In genomic region chr11:129436573-129436972, GRCh38 we compare ENCODE assay signal across 26 cellular contexts.
DNase-seq lines count a peak whose midpoint lies in the region; ATAC-seq, FAIRE-seq and TF ChIP-seq lines count a peak whose summit lies in the region.
"Had no signal": no experiment of that assay in that cellular context is flagged by ENCODE, and none has a peak within 500 bp of the region (broad histone marks: within the 10 kb centered on the region; RNA-seq: fewer than 3 reads in every experiment).

No MANE protein-coding gene starts in this region.

- no peak for DNase-seq in activated T-cell treated with anti-CD3 and anti-CD28 coated beads, Interleukin-2, amount 50 U/mL, for 72 hours
- no peak for DNase-seq in activated T-cell treated with anti-CD3 and anti-CD28 coated beads, Interleukin-2, amount 50 U/mL, for 48 hours
- DNase-seq in bronchial epithelial cell (ENCODE audit: low read depth) (peak; percentile 84), mesothelial cell of epicardium (ENCODE audit: low spot score in 2 of 2, unreplicated experiment in 2 of 2) (no peak), epidermal melanocyte (ENCODE audit: insufficient read length, low spot score) (no peak), dorsolateral prefrontal cortex (no peak), T-cell (no peak)
- DNase-seq: 8988T; ACHN; BE2C; CD8-positive, alpha-beta memory T cell; DMS79 treated with DMSO at 0.1 percent for 48 hours; KBM-7; NCI-H1048; NCI-H1417 treated with DMSO at 0.1 percent for 48 hours; NCI-H187; NCI-H2081 treated with DMSO at 0.1 percent for 48 hours; NCI-H2171; NCI-H510A; NCI-H69; PC-3; SJCRH30 had no signal

- intact Hi-C loops in dorsolateral prefrontal cortex (cut with DNase I): no loop called here

- H3K4me3 ChIP-seq in bronchial epithelial cell (ENCODE audit: low read depth, low read length) (no peak overlapping the region), dorsolateral prefrontal cortex (no peak overlapping the region)
- H3K4me3 ChIP-seq: GM23338, HAP-1, SJCRH30 had no signal

- no peaks in the 10 kb centered on the region for H3K36me3 Mint-ChIP-seq in activated T-cell treated with anti-CD3 and anti-CD28 coated beads, Interleukin-2, amount 50 U/mL, for 72 hours (ENCODE audit: insufficient read depth in 2 of 2)
- H3K36me3 Mint-ChIP-seq in mesothelial cell of epicardium (peaks cover 17% of the 10 kb centered on the region), T-cell (no peaks in the 10 kb centered on the region)
- H3K36me3 Mint-ChIP-seq: CD14-positive monocyte; CD8-positive, alpha-beta memory T cell had no signal

- no peak overlapping the region for H3K27ac ChIP-seq in dorsolateral prefrontal cortex
- H3K27ac ChIP-seq: SJCRH30 had no signal

- no peak for ATAC-seq in activated T-cell treated with anti-CD3 and anti-CD28 coated beads, Interleukin-2, amount 50 U/mL, for 72 hours (replicated peaks in 1 of 2)
- ATAC-seq in T-cell (replicated peaks in 1 of 4): no peak
- ATAC-seq: GM23338, PC-3, SK-N-SH treated with all-trans-retinoic acid at 6 μM for 48 hours had no signal

- peaks cover 7% of the 10 kb centered on the region for H3K36me3 ChIP-seq in bronchial epithelial cell (ENCODE audit: control insufficient read depth, insufficient read depth, low read length)
- H3K36me3 ChIP-seq: BE2C, HAP-1, SJCRH30 had no signal

- peaks cover 41% of the 10 kb centered on the region for H3K4me1 Mint-ChIP-seq in activated T-cell treated with anti-CD3 and anti-CD28 coated beads, Interleukin-2, amount 50 U/mL, for 72 hours (ENCODE audit: low read depth)
- peaks cover 46% of the 10 kb centered on the region for H3K4me1 Mint-ChIP-seq in mesothelial cell of epicardium
- peaks cover 0 to 2% (median 0%) of the 10 kb centered on the region in 3 donors for H3K4me1 Mint-ChIP-seq in T-cell
- H3K4me1 Mint-ChIP-seq: CD14-positive monocyte; CD8-positive, alpha-beta memory T cell had no signal

- no peak for TF ChIP-seq CTCF in bronchial epithelial cell (IDR thresholded peaks at IDR 0.05; ENCODE audit: insufficient read depth, low read length, severe bottlenecking)
- no peak for TF ChIP-seq CTCF in mesothelial cell of epicardium (IDR thresholded peaks at IDR 0.05; ENCODE audit: unreplicated experiment)
- TF ChIP-seq CTCF in dorsolateral prefrontal cortex (IDR thresholded peaks at IDR 0.05 in 54 of 56, conservative IDR thresholded peaks at IDR 0.05 in 2 of 56; ENCODE audit: low read depth in 1 of 56, partially characterized antibody in 56 of 56): no peak

- no peak for FAIRE-seq in bronchial epithelial cell (lab: Jason Lieb, UNC)

- CTCF ChIA-PET in T-cell (lab: Charles Lee): no interaction called here

- no peak overlapping the region for H3K27ac Mint-ChIP-seq in activated T-cell treated with anti-CD3 and anti-CD28 coated beads, Interleukin-2, amount 50 U/mL, for 72 hours
- H3K27ac Mint-ChIP-seq in mesothelial cell of epicardium (peak overlapping the region; percentile 94), T-cell (no peak overlapping the region)
- H3K27ac Mint-ChIP-seq: CD14-positive monocyte; CD8-positive, alpha-beta memory T cell; GM23338 had no signal

- H3K4me3 Mint-ChIP-seq in activated T-cell treated with anti-CD3 and anti-CD28 coated beads, Interleukin-2, amount 50 U/mL, for 72 hours: peak overlapping the region; percentile 41 to 88
- H3K4me3 Mint-ChIP-seq in mesothelial cell of epicardium: no peak overlapping the region
- H3K4me3 Mint-ChIP-seq in T-cell: no peak overlapping the region
- H3K4me3 Mint-ChIP-seq: CD14-positive monocyte; CD8-positive, alpha-beta memory T cell; GM23338 had no signal

- peaks cover 31% of the 10 kb centered on the region for H3K27me3 Mint-ChIP-seq in activated T-cell treated with anti-CD3 and anti-CD28 coated beads, Interleukin-2, amount 50 U/mL, for 72 hours (ENCODE audit: low read depth)
- H3K27me3 Mint-ChIP-seq in mesothelial cell of epicardium (ENCODE audit: low read depth): no peaks in the 10 kb centered on the region
- peaks cover 12 to 14% of the 10 kb centered on the region in 2 donors for H3K27me3 Mint-ChIP-seq in T-cell

- POLR2A ChIA-PET in T-cell (lab: Charles Lee): no interaction called here

- H3K9me3 Mint-ChIP-seq in activated T-cell treated with anti-CD3 and anti-CD28 coated beads, Interleukin-2, amount 50 U/mL, for 72 hours: peaks cover 0 to 1% of the 10 kb centered on the region in 2 donors
- peaks cover 4% of the 10 kb centered on the region for H3K9me3 Mint-ChIP-seq in mesothelial cell of epicardium
- H3K9me3 Mint-ChIP-seq in T-cell: no peaks in the 10 kb centered on the region

- H3K27me3 ChIP-seq in bronchial epithelial cell (ENCODE audit: control insufficient read depth, insufficient read depth, low read length) (no peaks in the 10 kb centered on the region), dorsolateral prefrontal cortex (peaks cover 0 to 16% (median 0%) of the 10 kb centered on the region in 45 donors)
- H3K27me3 ChIP-seq: BE2C, SJCRH30 had no signal

Comparison
In these comparisons a context has a peak if more than half of its experiments do, and no peak if none do; other contexts are left out.
1. H3K4me3 Mint-ChIP-seq: peak in activated T-cell treated with anti-CD3 and anti-CD28 coated beads, Interleukin-2, amount 50 U/mL, for 72 hours (2 of 2); none in mesothelial cell of epicardium (single experiment) and T-cell (0 of 3).